Comparison of ENCODE assay signal across 19 cellular contexts in the genomic region with DNA sequence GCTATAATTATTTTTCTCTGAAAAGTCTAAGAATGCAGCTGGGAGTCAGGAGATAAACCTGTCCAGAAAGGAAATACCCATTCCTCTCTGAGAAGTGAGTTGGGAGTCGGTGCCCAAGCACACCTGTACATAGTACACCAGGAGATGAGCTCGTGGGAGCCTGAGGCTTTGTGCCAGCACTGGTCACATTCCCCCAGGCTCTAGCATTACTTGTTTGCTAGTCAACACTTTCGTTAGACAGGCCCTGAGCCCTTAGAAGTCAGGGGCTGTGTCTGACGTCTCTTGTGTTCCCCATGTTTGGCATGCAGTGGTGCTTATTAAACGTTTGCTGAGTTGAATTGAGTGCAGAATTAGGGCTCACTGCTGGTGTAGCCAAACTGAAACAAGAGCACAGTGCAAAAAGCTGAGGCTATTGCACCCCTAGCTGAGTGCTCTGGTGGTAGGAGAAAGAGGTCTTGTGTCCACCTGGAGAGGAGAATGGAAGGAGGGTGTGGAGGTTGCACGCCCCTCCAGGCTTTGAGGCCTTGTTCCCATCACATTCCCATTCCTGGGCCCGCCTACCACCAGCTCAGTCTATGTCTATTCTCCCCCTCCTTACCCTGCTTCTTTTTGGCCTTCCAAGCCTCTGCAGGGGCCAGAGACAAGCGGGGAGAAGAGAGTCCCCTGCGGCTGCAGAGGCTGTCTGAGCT. TPM values are rescaled to one million over a fixed set of nuclear protein-coding genes. Genes with fewer than 3 reads are reported as not detected.
DNase-seq lines count a peak whose midpoint lies in the region; ATAC-seq, FAIRE-seq and TF ChIP-seq lines count a peak whose summit lies in the region.
"Had no signal": no experiment of that assay in that cellular context is flagged by ENCODE, and none has a peak within 500 bp of the region (broad histone marks: within the 10 kb centered on the region; RNA-seq: fewer than 3 reads in every experiment).

No MANE protein-coding gene starts in this region.

- no peaks in the 10 kb centered on the region for H3K4me1 Mint-ChIP-seq in activated CD8-positive, alpha-beta memory T cell treated with anti-CD3 and anti-CD28 coated beads, Interleukin-2, amount 10 ng/mL, durations not matched to agents 7 days and 5 days
- peaks cover 56% of the 10 kb centered on the region for H3K4me1 Mint-ChIP-seq in nephron progenitor cell
- H3K4me1 Mint-ChIP-seq in activated naive CD4-positive, alpha-beta T cell treated with anti-CD3 and anti-CD28 coated beads for 36 hours (ENCODE audit: low read depth): peaks cover 2% of the 10 kb centered on the region
- H3K4me1 Mint-ChIP-seq in endodermal cell: no peaks in the 10 kb centered on the region
- H3K4me1 Mint-ChIP-seq in naive thymus-derived CD4-positive, alpha-beta T cell: peaks cover 0 to 10% (median 0%) of the 10 kb centered on the region in 7 donors
- H3K4me1 Mint-ChIP-seq: IgD-negative memory B cell had no signal

- H3K79me2 ChIP-seq in endothelial cell of umbilical vein (ENCODE audit: control insufficient read depth, insufficient read depth, low read length): peaks cover 81% of the 10 kb centered on the region

- H3K27ac Mint-ChIP-seq in activated CD8-positive, alpha-beta memory T cell treated with anti-CD3 and anti-CD28 coated beads, Interleukin-2, amount 10 ng/mL, durations not matched to agents 7 days and 5 days: no peak overlapping the region
- H3K27ac Mint-ChIP-seq in nephron progenitor cell (no peak overlapping the region), endodermal cell (no peak overlapping the region)
- H3K27ac Mint-ChIP-seq in activated naive CD4-positive, alpha-beta T cell treated with anti-CD3 and anti-CD28 coated beads for 36 hours: no peak overlapping the region
- H3K27ac Mint-ChIP-seq in naive thymus-derived CD4-positive, alpha-beta T cell: no peak overlapping the region
- H3K27ac Mint-ChIP-seq: IgD-negative memory B cell had no signal

- H3K9me3 ChIP-seq in endothelial cell of umbilical vein (replicated peaks; ENCODE audit: control insufficient read depth, insufficient read depth, low read length) (no peaks in the 10 kb centered on the region), upper lobe of right lung (no peaks in the 10 kb centered on the region), endodermal cell (ENCODE audit: control insufficient read depth, low read length) (no peaks in the 10 kb centered on the region)
- no peaks in the 10 kb centered on the region for H3K9me3 ChIP-seq in naive thymus-derived CD4-positive, alpha-beta T cell (ENCODE audit: control insufficient read depth in 2 of 3, low read length in 3 of 3)
- H3K9me3 ChIP-seq: HAP-1 had no signal

- no peaks in the 10 kb centered on the region for H3K9me3 Mint-ChIP-seq in activated CD8-positive, alpha-beta memory T cell treated with anti-CD3 and anti-CD28 coated beads, Interleukin-2, amount 10 ng/mL, durations not matched to agents 7 days and 5 days (ENCODE audit: low read depth)
- H3K9me3 Mint-ChIP-seq in nephron progenitor cell (no peaks in the 10 kb centered on the region), endodermal cell (no peaks in the 10 kb centered on the region)
- H3K9me3 Mint-ChIP-seq in activated naive CD4-positive, alpha-beta T cell treated with anti-CD3 and anti-CD28 coated beads for 36 hours: no peaks in the 10 kb centered on the region
- H3K9me3 Mint-ChIP-seq in naive thymus-derived CD4-positive, alpha-beta T cell: peaks cover 0 to 2% (median 0%) of the 10 kb centered on the region in 11 donors
- H3K9me3 Mint-ChIP-seq: IgD-negative memory B cell had no signal

- no peak for FAIRE-seq in endothelial cell of umbilical vein (lab: Jason Lieb, UNC)
- FAIRE-seq: A204.1, GM12891 had no signal

- ATAC-seq in activated CD8-positive, alpha-beta memory T cell treated with anti-CD3 and anti-CD28 coated beads, Interleukin-2, amount 10 ng/mL, durations not matched to agents 7 days and 5 days: no peak
- ATAC-seq in upper lobe of right lung: no peak
- ATAC-seq in naive thymus-derived CD4-positive, alpha-beta T cell: no peak

- H3K27me3 ChIP-seq in endothelial cell of umbilical vein (ENCODE audit: control insufficient read depth in 2 of 2, insufficient read depth in 2 of 2, low read length in 2 of 2) (no peaks in the 10 kb centered on the region), upper lobe of right lung (no peaks in the 10 kb centered on the region), endodermal cell (ENCODE audit: control insufficient read depth, insufficient read depth, low read length, poor library complexity, severe bottlenecking) (peaks cover 59% of the 10 kb centered on the region)
- no peaks in the 10 kb centered on the region for H3K27me3 ChIP-seq in naive thymus-derived CD4-positive, alpha-beta T cell (ENCODE audit: control insufficient read depth in 2 of 2, insufficient read depth in 2 of 2, low read length in 2 of 2)

- POLR2A ChIA-PET in endothelial cell of umbilical vein (lab: Charles Lee): interaction anchor here (1.1 to 4.0 kb wide), 6 partner anchors 8 to 63 kb away, joined by 3 to 23 read pairs (median 5); partner anchors contain the start of gene CCDC15
- POLR2A ChIA-PET in naive thymus-derived CD4-positive, alpha-beta T cell (lab: Charles Lee): no interaction called here

- peak; percentile 61 for TF ChIP-seq POLR2A in endothelial cell of umbilical vein (IDR thresholded peaks at IDR 0.05; ENCODE audit: low read depth, low read length)

- dilution Hi-C loops in endothelial cell of umbilical vein (cut with MboI; ENCODE audit: extremely low pct_ligation_motif_present, low sequenced_read_pairs): no loop called here

- H3K4me3 ChIP-seq in endothelial cell of umbilical vein (replicated peaks in 1 of 3; ENCODE audit: insufficient read depth in 1 of 3, low read depth in 1 of 3, low read length in 3 of 3) (no peak overlapping the region), upper lobe of right lung (no peak overlapping the region), endodermal cell (ENCODE audit: low read length) (no peak overlapping the region)
- H3K4me3 ChIP-seq in naive thymus-derived CD4-positive, alpha-beta T cell (ENCODE audit: low read length): no peak overlapping the region
- H3K4me3 ChIP-seq: HAP-1 had no signal

- no peak overlapping the region for H3K4me2 ChIP-seq in endothelial cell of umbilical vein (ENCODE audit: insufficient read depth, low read length)

- no peak overlapping the region for H3K9ac ChIP-seq in endothelial cell of umbilical vein (replicated peaks; ENCODE audit: extremely low read depth, insufficient read depth, low read length)
- no peak overlapping the region for H3K9ac ChIP-seq in endodermal cell (ENCODE audit: extremely low read depth, low read length, poor library complexity, severe bottlenecking)

- TF ChIP-seq CTCF in endothelial cell of umbilical vein (IDR thresholded peaks at IDR 0.05; ENCODE audit: extremely low read depth in 1 of 2, insufficient read depth in 1 of 2, low read depth in 1 of 2, low read length in 2 of 2): no peak
- no peak for TF ChIP-seq CTCF in nephron progenitor cell (IDR thresholded peaks at IDR 0.05)
- TF ChIP-seq CTCF in upper lobe of right lung (IDR thresholded peaks at IDR 0.05): no peak
- TF ChIP-seq CTCF in endodermal cell (conservative IDR thresholded peaks at IDR 0.05): no peak

- H3K4me3 Mint-ChIP-seq in activated CD8-positive, alpha-beta memory T cell treated with anti-CD3 and anti-CD28 coated beads, Interleukin-2, amount 10 ng/mL, durations not matched to agents 7 days and 5 days: no peak overlapping the region
- H3K4me3 Mint-ChIP-seq in nephron progenitor cell: peak overlapping the region; percentile 44
- no peak overlapping the region for H3K4me3 Mint-ChIP-seq in activated naive CD4-positive, alpha-beta T cell treated with anti-CD3 and anti-CD28 coated beads for 36 hours
- no peak overlapping the region for H3K4me3 Mint-ChIP-seq in endodermal cell
- H3K4me3 Mint-ChIP-seq in naive thymus-derived CD4-positive, alpha-beta T cell: no peak overlapping the region
- H3K4me3 Mint-ChIP-seq: IgD-negative memory B cell had no signal

- H3K9me1 ChIP-seq in endothelial cell of umbilical vein (replicated peaks; ENCODE audit: control insufficient read depth, extremely low read depth, insufficient read depth, low read length): no peaks in the 10 kb centered on the region

- H4K20me1 ChIP-seq in endothelial cell of umbilical vein (replicated peaks; ENCODE audit: control insufficient read depth, extremely low read depth, insufficient read depth, low read length): no peaks in the 10 kb centered on the region

- H2AFZ ChIP-seq in endothelial cell of umbilical vein (ENCODE audit: low read depth, low read length): no peak overlapping the region

- CTCF ChIA-PET in activated CD8-positive, alpha-beta memory T cell treated with anti-CD3 and anti-CD28 coated beads, Interleukin-2, amount 10 ng/mL, durations not matched to agents 7 days and 5 days (lab: Charles Lee): interaction anchor here (0.7 to 1.5 kb wide), 3 partner anchors 13 to 44 kb away, joined by 3 to 7 read pairs (median 3); partner anchors contain the start of gene HEPACAM
- CTCF ChIA-PET in endothelial cell of umbilical vein (lab: Charles Lee): interaction anchor here (3.0 to 4.8 kb wide), 2 partner anchors 15 to 53 kb away, joined by 10 to 29 read pairs; no protein-coding TSS in a partner anchor
- CTCF ChIA-PET in activated naive CD4-positive, alpha-beta T cell treated with anti-CD3 and anti-CD28 coated beads for 36 hours (lab: Charles Lee): interaction anchor here (1.2 to 1.5 kb wide), 2 partner anchors 15 to 251 kb away, joined by 3 to 4 read pairs; no protein-coding TSS in a partner anchor
- CTCF ChIA-PET in naive thymus-derived CD4-positive, alpha-beta T cell (lab: Charles Lee): interaction anchor here (0.8 kb wide), 1 partner anchor 10 kb away, joined by 4 read pairs; no protein-coding TSS in a partner anchor

- intact Hi-C loops in endothelial cell of umbilical vein (cut with micrococcal nuclease) (loop anchor here (10.0 kb wide), 1 partner anchor 704 kb away; the partner anchor contains the start of gene STT3A), upper lobe of right lung (cut with DNase I) (no loop called here)
- intact Hi-C loops in activated naive CD4-positive, alpha-beta T cell treated with anti-CD3 and anti-CD28 coated beads for 36 hours (cut with micrococcal nuclease): no loop called here
- intact Hi-C loops in naive thymus-derived CD4-positive, alpha-beta T cell (cut with micrococcal nuclease): no loop called here

- WGBS in endodermal cell (ENCODE audit: insufficient coverage in 1 of 2, insufficient read length in 1 of 2), 2 experiments: 88 to 90% methylated on average over 4 to 8 of the region's 9 CpGs

- no TSS peak for BruUV-seq in endothelial cell of umbilical vein (replicated peaks; lab: Mats Ljungman, UMichigan)

- no peaks in the 10 kb centered on the region for H3K36me3 Mint-ChIP-seq in activated CD8-positive, alpha-beta memory T cell treated with anti-CD3 and anti-CD28 coated beads, Interleukin-2, amount 10 ng/mL, durations not matched to agents 7 days and 5 days
- H3K36me3 Mint-ChIP-seq in nephron progenitor cell (ENCODE audit: low read depth) (no peaks in the 10 kb centered on the region), endodermal cell (ENCODE audit: low read depth) (no peaks in the 10 kb centered on the region)
- H3K36me3 Mint-ChIP-seq in activated naive CD4-positive, alpha-beta T cell treated with anti-CD3 and anti-CD28 coated beads for 36 hours (ENCODE audit: low read depth): no peaks in the 10 kb centered on the region
- no peaks in the 10 kb centered on the region for H3K36me3 Mint-ChIP-seq in naive thymus-derived CD4-positive, alpha-beta T cell
- H3K36me3 Mint-ChIP-seq: IgD-negative memory B cell had no signal

- H3K4me1 ChIP-seq in endothelial cell of umbilical vein (ENCODE audit: control insufficient read depth, extremely low read depth, insufficient read depth, low read length): peaks cover 89% of the 10 kb centered on the region
- H3K4me1 ChIP-seq in upper lobe of right lung: peaks cover 56% of the 10 kb centered on the region
- H3K4me1 ChIP-seq in endodermal cell (ENCODE audit: control insufficient read depth, insufficient read depth, low read length): no peaks in the 10 kb centered on the region
- H3K4me1 ChIP-seq in naive thymus-derived CD4-positive, alpha-beta T cell (ENCODE audit: control insufficient read depth in 2 of 2, insufficient read depth in 2 of 2, low read length in 2 of 2): no peaks in the 10 kb centered on the region
- H3K4me1 ChIP-seq: HAP-1 had no signal

- H3K27me3 Mint-ChIP-seq in activated CD8-positive, alpha-beta memory T cell treated with anti-CD3 and anti-CD28 coated beads, Interleukin-2, amount 10 ng/mL, durations not matched to agents 7 days and 5 days: peaks cover 15% of the 10 kb centered on the region
- H3K27me3 Mint-ChIP-seq in nephron progenitor cell (ENCODE audit: low read depth, poor library complexity) (peaks cover 40% of the 10 kb centered on the region), endodermal cell (ENCODE audit: insufficient read depth) (peaks cover 59% of the 10 kb centered on the region)
- H3K27me3 Mint-ChIP-seq in activated naive CD4-positive, alpha-beta T cell treated with anti-CD3 and anti-CD28 coated beads for 36 hours (ENCODE audit: low read depth): peaks cover 2% of the 10 kb centered on the region
- peaks cover 0 to 16% (median 14%) of the 10 kb centered on the region in 5 donors for H3K27me3 Mint-ChIP-seq in naive thymus-derived CD4-positive, alpha-beta T cell

- H3K27ac ChIP-seq in endothelial cell of umbilical vein (ENCODE audit: insufficient read depth, low read depth, low read length) (no peak overlapping the region), upper lobe of right lung (peak overlapping the region; percentile 13), endodermal cell (ENCODE audit: low read depth, low read length) (no peak overlapping the region)
- no peak overlapping the region for H3K27ac ChIP-seq in naive thymus-derived CD4-positive, alpha-beta T cell (ENCODE audit: low read depth, low read length)

- peaks cover 71 to 75% of the 10 kb centered on the region in 2 experiments for H3K36me3 ChIP-seq in endothelial cell of umbilical vein (ENCODE audit: control insufficient read depth in 2 of 2, extremely low read depth in 1 of 2, insufficient read depth in 2 of 2, low read length in 2 of 2)
- H3K36me3 ChIP-seq in upper lobe of right lung: no peaks in the 10 kb centered on the region
- H3K36me3 ChIP-seq in endodermal cell (ENCODE audit: control insufficient read depth, insufficient read depth, low read length): no peaks in the 10 kb centered on the region
- no peaks in the 10 kb centered on the region for H3K36me3 ChIP-seq in naive thymus-derived CD4-positive, alpha-beta T cell (ENCODE audit: control insufficient read depth in 2 of 3, insufficient read depth in 3 of 3, low read length in 3 of 3)
- H3K36me3 ChIP-seq: HAP-1 had no signal

- DNase-seq in activated CD8-positive, alpha-beta memory T cell treated with anti-CD3 and anti-CD28 coated beads, Interleukin-2, amount 10 ng/mL, durations not matched to agents 7 days and 5 days: peak; percentile 26
- no peak for DNase-seq in activated CD8-positive, alpha-beta memory T cell treated with anti-CD3 and anti-CD28 coated beads, Interleukin-2, amount 50 U/mL, for 48 hours
- DNase-seq in endothelial cell of umbilical vein (ENCODE audit: low read depth, low spot score) (no peak), nephron progenitor cell (no peak), upper lobe of right lung (no peak), endodermal cell (no peak)
- DNase-seq in activated naive CD4-positive, alpha-beta T cell treated with anti-CD3 and anti-CD28 coated beads for 36 hours: no peak
- DNase-seq in naive thymus-derived CD4-positive, alpha-beta T cell: no peak
- DNase-seq: C1 segment of cervical spinal cord, GF-D8, Kasumi-1, MM.1S, NCI-H1092 treated with DMSO at 0.1 percent for 48 hours, NCI-H510A treated with DMSO at 0.1 percent for 48 hours had no signal

RNA-seq across cellular contexts. Expression of gene ROBO4, which starts 6.8 kb away (rescaled TPM):
- not detected for total RNA-seq in activated CD8-positive, alpha-beta memory T cell treated with anti-CD3 and anti-CD28 coated beads, Interleukin-2, amount 10 ng/mL, durations not matched to agents 7 days and 5 days
- 464 and 474 TPM in 2 replicates for total RNA-seq in endothelial cell of umbilical vein
- polyA plus RNA-seq in endothelial cell of umbilical vein: 260 and 346 TPM in 2 replicates
- 115 and 131 TPM in 2 replicates for polyA plus RNA-seq in endothelial cell of umbilical vein (2011; cell fraction: cytosol; rRNA removed)
- polyA plus RNA-seq in endothelial cell of umbilical vein (2011; cell fraction: nucleus; rRNA removed): 309 and 459 TPM in 2 replicates
- 220 and 257 TPM in 2 replicates for polyA plus RNA-seq in endothelial cell of umbilical vein (2012)
- polyA minus RNA-seq in endothelial cell of umbilical vein: 256 and 278 TPM in 2 replicates
- polyA minus RNA-seq in endothelial cell of umbilical vein (2011; cell fraction: cytosol; rRNA and poly(A)+ RNA removed): not detected
- polyA minus RNA-seq in endothelial cell of umbilical vein (2011; cell fraction: nucleus; rRNA and poly(A)+ RNA removed): 319 and 468 TPM in 2 replicates
- 75.0 TPM for total RNA-seq in upper lobe of right lung
- total RNA-seq in activated naive CD4-positive, alpha-beta T cell treated with anti-CD3 and anti-CD28 coated beads for 36 hours: not detected
- total RNA-seq in endodermal cell: under 1 TPM in 1 of 2 donors, not detected in 1; 0.59 TPM
- 0.04 TPM for polyA plus RNA-seq in endodermal cell (2013, experiment 1 of 2)
- not detected for polyA plus RNA-seq in endodermal cell (2013, experiment 2 of 2)
- total RNA-seq in naive thymus-derived CD4-positive, alpha-beta T cell: under 1 TPM in 2 of 5 experiments, not detected in 3; 0.19 to 0.29 TPM
- polyA plus RNA-seq in naive thymus-derived CD4-positive, alpha-beta T cell: under 1 TPM in 1 of 2 donors, not detected in 1; 0.04 TPM
- polyA plus RNA-seq: IgD-negative memory B cell had no signal

RNA-seq across cellular contexts. Expression of gene ROBO3, which starts 25.6 kb away (rescaled TPM):
- total RNA-seq in activated CD8-positive, alpha-beta memory T cell treated with anti-CD3 and anti-CD28 coated beads, Interleukin-2, amount 10 ng/mL, durations not matched to agents 7 days and 5 days: 10 to 100 TPM in 1 of 2 experiments, 1 to 10 TPM in 1; 5.3 to 11.1 TPM
- total RNA-seq in endothelial cell of umbilical vein: 19.3 and 27.1 TPM in 2 replicates
- polyA plus RNA-seq in endothelial cell of umbilical vein: 65.4 and 79.4 TPM in 2 replicates
- polyA plus RNA-seq in endothelial cell of umbilical vein (2011; cell fraction: cytosol; rRNA removed): 19.2 and 33.6 TPM in 2 replicates
- polyA plus RNA-seq in endothelial cell of umbilical vein (2011; cell fraction: nucleus; rRNA removed): 203 and 270 TPM in 2 replicates
- 15.1 and 33.3 TPM in 2 replicates for polyA plus RNA-seq in endothelial cell of umbilical vein (2012)
- polyA minus RNA-seq in endothelial cell of umbilical vein: 11.4 and 20.7 TPM in 2 replicates
- not detected for polyA minus RNA-seq in endothelial cell of umbilical vein (2011; cell fraction: cytosol; rRNA and poly(A)+ RNA removed)
- 27.5 and 44.7 TPM in 2 replicates for polyA minus RNA-seq in endothelial cell of umbilical vein (2011; cell fraction: nucleus; rRNA and poly(A)+ RNA removed)
- total RNA-seq in upper lobe of right lung: 12.6 TPM
- total RNA-seq in activated naive CD4-positive, alpha-beta T cell treated with anti-CD3 and anti-CD28 coated beads for 36 hours: 10 to 100 TPM; 24.2 to 24.5 TPM
- 10 to 100 TPM; 15.3 to 16.2 TPM for total RNA-seq in endodermal cell
- 115 TPM for polyA plus RNA-seq in endodermal cell (2013, experiment 1 of 2)
- polyA plus RNA-seq in endodermal cell (2013, experiment 2 of 2): 77.1 TPM
- 10 to 100 TPM in 4 of 5 experiments, 1 to 10 TPM in 1; 8.1 to 51.3 (median 38.0) TPM for total RNA-seq in naive thymus-derived CD4-positive, alpha-beta T cell
- polyA plus RNA-seq in naive thymus-derived CD4-positive, alpha-beta T cell: 1 to 10 TPM; 3.6 to 8.5 TPM
- polyA plus RNA-seq: IgD-negative memory B cell had no signal

RNA-seq across cellular contexts. Expression of gene HEPN1, which starts 28.2 kb away (rescaled TPM):
- not detected for total RNA-seq in activated CD8-positive, alpha-beta memory T cell treated with anti-CD3 and anti-CD28 coated beads, Interleukin-2, amount 10 ng/mL, durations not matched to agents 7 days and 5 days
- total RNA-seq in endothelial cell of umbilical vein (not detected in 2 replicates), upper lobe of right lung (not detected), endodermal cell (not detected)
- polyA plus RNA-seq in endothelial cell of umbilical vein: not detected in 2 replicates
- not detected in 2 replicates for polyA plus RNA-seq in endothelial cell of umbilical vein (2011; cell fraction: cytosol; rRNA removed)
- not detected in 2 replicates for polyA plus RNA-seq in endothelial cell of umbilical vein (2011; cell fraction: nucleus; rRNA removed)
- not detected in 2 replicates for polyA plus RNA-seq in endothelial cell of umbilical vein (2012)
- polyA minus RNA-seq in endothelial cell of umbilical vein: not detected in 2 replicates
- polyA minus RNA-seq in endothelial cell of umbilical vein (2011; cell fraction: cytosol; rRNA and poly(A)+ RNA removed): not detected
- not detected in 2 replicates for polyA minus RNA-seq in endothelial cell of umbilical vein (2011; cell fraction: nucleus; rRNA and poly(A)+ RNA removed)
- not detected for total RNA-seq in activated naive CD4-positive, alpha-beta T cell treated with anti-CD3 and anti-CD28 coated beads for 36 hours
- not detected for polyA plus RNA-seq in endodermal cell (2013, experiment 1 of 2)
- polyA plus RNA-seq in endodermal cell (2013, experiment 2 of 2): not detected
- not detected for total RNA-seq in naive thymus-derived CD4-positive, alpha-beta T cell
- not detected for polyA plus RNA-seq in naive thymus-derived CD4-positive, alpha-beta T cell
- total RNA-seq: Daoy had no signal
- polyA plus RNA-seq: IgD-negative memory B cell had no signal

RNA-seq across cellular contexts. Expression of gene HEPACAM, which starts 45.0 kb away (rescaled TPM):
- total RNA-seq in activated CD8-positive, alpha-beta memory T cell treated with anti-CD3 and anti-CD28 coated beads, Interleukin-2, amount 10 ng/mL, durations not matched to agents 7 days and 5 days: not detected
- not detected in 2 replicates for total RNA-seq in endothelial cell of umbilical vein
- 0.03 TPM in 1 of 2 replicates, not detected in the other for polyA plus RNA-seq in endothelial cell of umbilical vein
- 0.01 TPM in 2 replicates for polyA plus RNA-seq in endothelial cell of umbilical vein (2011; cell fraction: cytosol; rRNA removed)
- polyA plus RNA-seq in endothelial cell of umbilical vein (2011; cell fraction: nucleus; rRNA removed): 0.08 and 0.09 TPM in 2 replicates
- not detected in 2 replicates for polyA plus RNA-seq in endothelial cell of umbilical vein (2012)
- polyA minus RNA-seq in endothelial cell of umbilical vein: 0.12 TPM in 1 of 2 replicates, not detected in the other
- polyA minus RNA-seq in endothelial cell of umbilical vein (2011; cell fraction: cytosol; rRNA and poly(A)+ RNA removed): not detected
- not detected in 2 replicates for polyA minus RNA-seq in endothelial cell of umbilical vein (2011; cell fraction: nucleus; rRNA and poly(A)+ RNA removed)
- total RNA-seq in upper lobe of right lung: 0.14 TPM
- total RNA-seq in activated naive CD4-positive, alpha-beta T cell treated with anti-CD3 and anti-CD28 coated beads for 36 hours: not detected
- not detected for total RNA-seq in endodermal cell
- not detected for polyA plus RNA-seq in endodermal cell (2013, experiment 1 of 2)
- not detected for polyA plus RNA-seq in endodermal cell (2013, experiment 2 of 2)
- total RNA-seq in naive thymus-derived CD4-positive, alpha-beta T cell: not detected
- polyA plus RNA-seq in naive thymus-derived CD4-positive, alpha-beta T cell: not detected
- total RNA-seq: Daoy had no signal
- polyA plus RNA-seq: IgD-negative memory B cell had no signal

Comparison
In these comparisons a context has a peak if more than half of its experiments do, and no peak if none do; other contexts are left out.
1. RNA of gene ROBO4, which starts 6.8 kb away (total RNA-seq): 464 to 474 TPM in endothelial cell of umbilical vein and 75.0 TPM in upper lobe of right lung (single experiment); 0.59 TPM in endodermal cell, not detected in activated CD8-positive, alpha-beta memory T cell treated with anti-CD3 and anti-CD28 coated beads, Interleukin-2, amount 10 ng/mL, durations not matched to agents 7 days and 5 days, 0.19 to 0.29 TPM in naive thymus-derived CD4-positive, alpha-beta T cell and not detected in activated naive CD4-positive, alpha-beta T cell treated with anti-CD3 and anti-CD28 coated beads for 36 hours; every median in the first group is over 10 times any median in the second.